In the genomic region with DNA sequence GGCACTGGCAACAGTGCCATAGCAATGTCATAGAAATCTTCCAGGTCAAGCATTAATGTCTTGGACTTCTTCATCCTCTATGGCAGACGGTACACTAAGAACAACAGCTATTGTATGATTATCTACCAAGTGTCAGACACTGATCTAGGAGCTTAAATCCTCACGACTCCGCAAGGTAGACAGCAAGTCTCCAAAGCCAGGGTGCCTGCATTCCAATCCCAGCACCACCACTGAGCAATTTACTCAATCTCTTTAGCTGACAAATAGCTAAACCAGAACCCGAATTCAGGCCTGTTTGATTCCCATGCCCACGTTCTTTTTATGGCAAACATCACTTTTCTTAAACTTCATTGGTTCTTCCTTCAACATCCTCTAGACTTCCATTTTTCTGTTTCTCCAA, we compare ENCODE assay signal across 14 cellular contexts. TPM values are rescaled to one million over a fixed set of nuclear protein-coding genes. Genes with fewer than 3 reads are reported as not detected.
DNase-seq lines count a peak whose midpoint lies in the region; ATAC-seq, FAIRE-seq and TF ChIP-seq lines count a peak whose summit lies in the region.
"Had no signal": no experiment of that assay in that cellular context is flagged by ENCODE, and none has a peak within 500 bp of the region (broad histone marks: within the 10 kb centered on the region; RNA-seq: fewer than 3 reads in every experiment).

No MANE protein-coding gene starts in this region.

- peaks cover 0 to 2% (median 0%) of the 10 kb centered on the region in 4 donors for H3K4me1 Mint-ChIP-seq in CD4-positive, alpha-beta memory T cell

- no peak overlapping the region for H3K56ac ChIP-seq in H1 (replicated peaks; ENCODE audit: insufficient read length, low read depth, low read length)

- no peak overlapping the region for H3K14ac ChIP-seq in H1 (ENCODE audit: insufficient read length)

- no peak overlapping the region for H4K91ac ChIP-seq in H1 (replicated peaks; ENCODE audit: insufficient read length, low read length)

- FAIRE-seq in H1 (lab: Jason Lieb, UNC) = no peak

- no peak overlapping the region for H3K4me2 ChIP-seq in H1 (ENCODE audit: insufficient read depth in 1 of 2, low read depth in 2 of 2, low read length in 2 of 2)
- peak overlapping the region; percentile 71 for H3K4me2 ChIP-seq in osteoblast (ENCODE audit: insufficient read depth, low read length)

- no peak for TF ChIP-seq EP300 in H1 (IDR thresholded peaks at IDR 0.05; ENCODE audit: borderline replicate concordance in 1 of 2, low read depth in 2 of 2, low read length in 2 of 2)

- H3K18ac ChIP-seq in H1 (ENCODE audit: extremely low read depth, low read length) = no peak overlapping the region

- H4K5ac ChIP-seq in H1 (ENCODE audit: insufficient read length, low read depth, low read length) = no peak overlapping the region

- no peak overlapping the region for H3K23ac ChIP-seq in H1 (ENCODE audit: insufficient read length)

- H3K79me2 ChIP-seq in H1 (ENCODE audit: control insufficient read depth in 1 of 2, insufficient read depth in 2 of 2, low read length in 2 of 2) (no peaks in the 10 kb centered on the region), osteoblast (ENCODE audit: insufficient read depth, low read length) (peaks cover 88% of the 10 kb centered on the region)

- CTCF ChIA-PET in A673 (lab: Charles Lee) = interaction anchor here (1.2 kb wide), 1 partner anchor 32 kb away, joined by 3 read pairs; a partner anchor contains a TSS
- CTCF ChIA-PET in H1 (lab: Charles Lee; ENCODE audit: partially characterized antibody) = interaction anchor here (1.1 to 1.7 kb wide), 2 partner anchors 26 to 30 kb away, joined by 3 read pairs; no protein-coding TSS in a partner anchor
- CTCF ChIA-PET in CD4-positive, alpha-beta memory T cell (lab: Charles Lee; ENCODE audit: partially characterized antibody) = no interaction called here

- BruUV-seq in A673 (replicated peaks; lab: Mats Ljungman, UMichigan) = no TSS peak

- no peaks in the 10 kb centered on the region for H3K36me3 ChIP-seq in A673 (ENCODE audit: insufficient read depth, low read length, poor library complexity, severe bottlenecking)
- no peaks in the 10 kb centered on the region for H3K36me3 ChIP-seq in H1 (ENCODE audit: control insufficient read depth in 2 of 4, insufficient read depth in 4 of 4, low read length in 3 of 4)
- H3K36me3 ChIP-seq in osteoblast (ENCODE audit: insufficient read depth, low read length) = peaks cover 5% of the 10 kb centered on the region
- no peaks in the 10 kb centered on the region for H3K36me3 ChIP-seq in CD4-positive, alpha-beta memory T cell (ENCODE audit: insufficient read depth, low read length)

- ATAC-seq in GM21423 (IDR thresholded peaks at IDR 0.05; ENCODE audit: unreplicated experiment) = no peak

- no peaks in the 10 kb centered on the region for H3K36me3 Mint-ChIP-seq in CD4-positive, alpha-beta memory T cell
- H3K36me3 Mint-ChIP-seq: brain had no signal

- no peak overlapping the region for H2BK120ac ChIP-seq in H1 (replicated peaks; ENCODE audit: low read depth, low read length)

- no peak overlapping the region for H3K4ac ChIP-seq in H1 (replicated peaks; ENCODE audit: insufficient read length, low read depth, low read length)

- no peak for TF ChIP-seq POLR2A in H1 (IDR thresholded peaks at IDR 0.05; ENCODE audit: control extremely low read depth in 1 of 2, low read depth in 2 of 2, low read length in 2 of 2)

- H2BK20ac ChIP-seq in H1 (ENCODE audit: low read length) = no peak overlapping the region

- WGBS in H1 (ENCODE audit: extremely low coverage in 1 of 2, insufficient coverage in 1 of 2, insufficient read length in 1 of 2, insufficient replicate concordance in 2 of 2, low coverage in 1 of 2, low lambda C conversion rate in 2 of 2, missing lambda C conversion rate in 1 of 2), 2 experiments = 83% methylated on average over 5 of the region's 5 CpGs; no CpG with 5 or more reads in 1 of the 2 experiments

- H2AK5ac ChIP-seq in H1 (ENCODE audit: low read depth, low read length) = 0 out of 2 replicates have a peak overlapping the region, but pooled peaks have one; percentile 58

- POLR2A ChIA-PET in A673 (lab: Charles Lee; ENCODE audit: low non-redundant PET) (no interaction called here), H1 (lab: Charles Lee; ENCODE audit: partially characterized antibody) (interaction anchor here (0.8 kb wide), 1 partner anchor 92 kb away, joined by 3 read pairs; no protein-coding TSS in a partner anchor)
- POLR2A ChIA-PET in CD4-positive, alpha-beta memory T cell (lab: Charles Lee; ENCODE audit: partially characterized antibody) = no interaction called here

- no peak overlapping the region for H2BK12ac ChIP-seq in H1 (ENCODE audit: low read depth, low read length)

- H3K4me1 ChIP-seq in A673 (ENCODE audit: insufficient read depth, low read length, poor library complexity, severe bottlenecking) (peaks cover 65% of the 10 kb centered on the region), H1 (replicated peaks in 1 of 4; ENCODE audit: control insufficient read depth in 3 of 4, insufficient read depth in 4 of 4, low read length in 3 of 4) (peaks cover 0 to 10% (median 1%) of the 10 kb centered on the region in 4 experiments; a peak in 2 of 7 replicates), osteoblast (ENCODE audit: insufficient read depth, low read length) (peaks cover 30% of the 10 kb centered on the region)
- no peaks in the 10 kb centered on the region for H3K4me1 ChIP-seq in CD4-positive, alpha-beta memory T cell (ENCODE audit: insufficient read depth, low read length)

- H2BK5ac ChIP-seq in H1 (ENCODE audit: low read depth, low read length) = no peak overlapping the region

- H3K79me1 ChIP-seq in H1 (ENCODE audit: low read depth, low read length) = peaks cover 2% of the 10 kb centered on the region; the same call in 1 of the 2 replicates

- H3K9ac ChIP-seq in H1 (replicated peaks in 1 of 4; ENCODE audit: extremely low read depth in 1 of 4, low read depth in 3 of 4, low read length in 3 of 4) = no peak overlapping the region

- H3K27ac Mint-ChIP-seq in CD4-positive, alpha-beta memory T cell = no peak overlapping the region

- intact Hi-C loops in A673 (cut with micrococcal nuclease; ENCODE audit: unreplicated experiment) = loop anchor here (2.0 to 5.0 kb wide), 2 partner anchors 31 to 64 kb away; a partner anchor contains a TSS
- intact Hi-C loops in CD4-positive, alpha-beta memory T cell (cut with micrococcal nuclease) = no loop called here

- no peak for TF ChIP-seq RAD21 in H1 (IDR thresholded peaks at IDR 0.05 in 1 of 2, conservative IDR thresholded peaks at IDR 0.05 in 1 of 2; ENCODE audit: low read depth in 2 of 2, low read length in 2 of 2)

- H3K27me3 Mint-ChIP-seq in CD4-positive, alpha-beta memory T cell = no peaks in the 10 kb centered on the region
- H3K27me3 Mint-ChIP-seq: brain had no signal

- peaks cover 0 to 1% (median 0%) of the 10 kb centered on the region in 8 donors for H3K9me3 Mint-ChIP-seq in CD4-positive, alpha-beta memory T cell
- H3K9me3 Mint-ChIP-seq: brain had no signal

- H3K9me3 ChIP-seq in A673 (ENCODE audit: low read depth, low read length, poor library complexity, severe bottlenecking) = no peaks in the 10 kb centered on the region
- H3K9me3 ChIP-seq in H1 (ENCODE audit: insufficient read depth in 2 of 2, low read depth in 1 of 2, low read length in 1 of 2) = no peaks in the 10 kb centered on the region
- no peaks in the 10 kb centered on the region for H3K9me3 ChIP-seq in osteoblast (ENCODE audit: low read depth, low read length)
- H3K9me3 ChIP-seq in CD4-positive, alpha-beta memory T cell (ENCODE audit: control insufficient read depth in 1 of 2, low read length in 2 of 2) = no peaks in the 10 kb centered on the region

- peak; percentile 29 for DNase-seq in A673 (ENCODE audit: low spot score)
- peak; percentile 81 for DNase-seq in NCI-H82 treated with DMSO at 0.1 percent for 48 hours (lab: John Stamatoyannopoulos, UW; ENCODE audit: unreplicated experiment)
- no peak for DNase-seq in H1 (ENCODE audit: low read depth in 1 of 2, low spot score in 2 of 2)
- no peak for DNase-seq in osteoblast (ENCODE audit: insufficient read length, low spot score, missing footprints)
- no peak for DNase-seq in CD4-positive, alpha-beta memory T cell
- DNase-seq in NCI-H1417 (lab: John Stamatoyannopoulos, UW) = no peak
- DNase-seq in NK-92 treated with Interleukin-12 subunit alpha and Interleukin-12 subunit beta, amount 100 ng/mL, for 24 hours (lab: John Stamatoyannopoulos, UW) = no peak
- DNase-seq: DMS53; effector memory CD4-positive, alpha-beta T cell; NCI-H510A treated with DMSO at 0.1 percent for 48 hours; SHP77 treated with DMSO at 0.1 percent for 48 hours; substantia nigra had no signal

- H3K27ac ChIP-seq in A673 (ENCODE audit: low read depth, low read length, poor library complexity, severe bottlenecking) (peak overlapping the region; percentile 84), H1 (ENCODE audit: low read depth, low read length) (no peak overlapping the region), osteoblast (ENCODE audit: low read depth, low read length) (peak overlapping the region; percentile 93)
- H3K27ac ChIP-seq in CD4-positive, alpha-beta memory T cell (ENCODE audit: low read depth, low read length) = no peak overlapping the region

- H3K4me3 ChIP-seq in A673 (ENCODE audit: low read depth, low read length, poor library complexity, severe bottlenecking) (no peak overlapping the region), H1 (ENCODE audit: extremely low read depth in 1 of 4, insufficient read depth in 2 of 4, low read depth in 3 of 4, low read length in 4 of 4) (no peak overlapping the region), osteoblast (ENCODE audit: insufficient read depth, low read length) (no peak overlapping the region)
- no peak overlapping the region for H3K4me3 ChIP-seq in CD4-positive, alpha-beta memory T cell (ENCODE audit: low read length in 2 of 2)

- TF ChIP-seq CTCF in A673 (conservative IDR thresholded peaks at IDR 0.05; ENCODE audit: low read depth, low read length) (no peak), H1 (IDR thresholded peaks at IDR 0.05; ENCODE audit: control extremely low read depth in 1 of 3, insufficient read depth in 1 of 3, low read depth in 1 of 3, low read length in 3 of 3) (no peak), osteoblast (IDR thresholded peaks at IDR 0.05; ENCODE audit: extremely low read depth, low read depth, low read length) (no peak)

- H4K8ac ChIP-seq in H1 (ENCODE audit: extremely low read depth, insufficient read depth, low read length) = no peak overlapping the region

- H3K23me2 ChIP-seq in H1 (ENCODE audit: low read depth, low read length) = no peaks in the 10 kb centered on the region

- H2BK15ac ChIP-seq in H1 (ENCODE audit: low read length) = no peak overlapping the region

- H3K27me3 ChIP-seq in A673 (replicated peaks; ENCODE audit: insufficient read depth, low read depth, low read length, poor library complexity) (no peaks in the 10 kb centered on the region), H1 (replicated peaks in 1 of 4; ENCODE audit: control insufficient read depth in 3 of 4, extremely low read depth in 1 of 4, insufficient read depth in 3 of 4, low read length in 3 of 4) (no peaks in the 10 kb centered on the region), osteoblast (ENCODE audit: insufficient read depth, low read length) (no peaks in the 10 kb centered on the region)
- no peaks in the 10 kb centered on the region for H3K27me3 ChIP-seq in CD4-positive, alpha-beta memory T cell (ENCODE audit: insufficient read depth, low read length)

- H4K20me1 ChIP-seq in H1 (replicated peaks in 1 of 2; ENCODE audit: control insufficient read depth in 1 of 2, insufficient read depth in 2 of 2, low read length in 2 of 2) (no peaks in the 10 kb centered on the region), osteoblast (ENCODE audit: insufficient read depth, low read length) (no peaks in the 10 kb centered on the region)

- H2AFZ ChIP-seq in H1 (ENCODE audit: low read length) (no peak overlapping the region), osteoblast (ENCODE audit: low read length) (no peak overlapping the region)

- no peak overlapping the region for H3K4me3 Mint-ChIP-seq in CD4-positive, alpha-beta memory T cell

RNA-seq across cellular contexts. Expression of a gene that starts 31.8 kb away (rescaled TPM):
- 23.6 and 28.0 TPM in 2 replicates for total RNA-seq in A673 (2021)
- total RNA-seq in H1 (2021; fragmentation: NEBNext Ultra II Directional; extraction: Animal tissue kit (Norgen Biotek cat#: 25700)) = 26.4 and 26.7 TPM in 2 replicates
- polyA plus RNA-seq in H1 (2011; rRNA removed) = 19.1 and 20.9 TPM in 2 replicates
- polyA plus RNA-seq in H1 (2011; cell fraction: cytosol; rRNA removed) = 21.0 TPM
- 31.1 TPM for polyA plus RNA-seq in H1 (2011; cell fraction: nucleus; rRNA removed)
- polyA plus RNA-seq in H1 (2012, experiment 1 of 2) = 20.4 to 23.5 TPM (median 22.6 TPM) in 4 replicates
- polyA plus RNA-seq in H1 (2012, experiment 2 of 2) = 3.9 TPM
- 17.8 TPM for polyA plus RNA-seq in H1 (2013, experiment 1 of 2)
- 16.4 TPM for polyA plus RNA-seq in H1 (2013, experiment 2 of 2)
- 21.0 and 24.0 TPM in 2 replicates for polyA minus RNA-seq in H1 (2011; rRNA and poly(A)+ RNA removed)
- polyA minus RNA-seq in H1 (2011; cell fraction: cytosol; rRNA and poly(A)+ RNA removed) = 15.4 TPM
- polyA minus RNA-seq in H1 (2011; cell fraction: nucleus; rRNA and poly(A)+ RNA removed) = 25.4 TPM
- total RNA-seq in osteoblast = 13.0 and 15.9 TPM in 2 replicates
- total RNA-seq in CD4-positive, alpha-beta memory T cell = 1 to 10 TPM; 3.8 to 4.0 TPM
- polyA plus RNA-seq in CD4-positive, alpha-beta memory T cell = 1 to 10 TPM in 1 of 2 donors, not detected in 1; 1.4 TPM

Comparison
In these comparisons a context has a peak if more than half of its experiments do, and no peak if none do; other contexts are left out.
1. DNase-seq: peak in A673 (single experiment) and NCI-H82 treated with DMSO at 0.1 percent for 48 hours (single experiment); none in H1 (0 of 2), osteoblast (single experiment), CD4-positive, alpha-beta memory T cell (0 of 5), NCI-H1417 (0 of 3) and NK-92 treated with Interleukin-12 subunit alpha and Interleukin-12 subunit beta, amount 100 ng/mL, for 24 hours (single experiment).
2. H3K27ac ChIP-seq: peak in A673 (single experiment) and osteoblast (single experiment); none in H1 (single experiment) and CD4-positive, alpha-beta memory T cell (single experiment).